In the genomic region with DNA sequence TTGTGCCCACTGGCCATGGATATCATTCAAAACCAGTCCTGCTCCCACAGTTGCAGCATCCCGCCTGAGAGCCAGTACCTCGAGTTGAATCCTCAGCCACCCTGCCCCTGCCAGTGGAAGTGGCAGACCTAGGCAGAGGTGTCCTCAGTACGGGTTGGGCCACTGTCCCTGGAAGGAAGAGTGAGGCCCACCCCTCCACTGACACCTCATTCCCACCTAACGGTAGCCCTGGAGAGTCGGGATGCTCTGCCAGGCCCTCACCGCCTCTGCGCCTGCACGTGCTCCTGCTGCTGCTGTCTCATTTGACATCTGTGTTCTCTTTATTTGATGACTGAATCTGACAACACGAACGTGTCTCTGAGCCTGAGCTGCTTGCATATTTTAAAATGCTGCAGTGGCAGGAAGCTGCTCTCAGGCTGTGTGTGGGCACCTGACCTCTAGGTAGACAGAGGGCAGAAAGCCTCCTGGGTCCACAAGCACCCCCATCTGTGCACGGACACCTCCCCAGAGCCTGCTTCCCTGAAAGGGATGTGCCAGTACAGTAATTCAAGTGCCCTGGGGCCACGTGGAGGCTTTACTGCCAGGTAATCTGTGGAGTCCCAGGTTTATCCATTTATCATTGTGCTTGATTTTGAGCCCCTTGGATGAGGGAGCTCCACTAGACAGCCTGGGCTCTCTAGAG, we compare ENCODE assay signal across 31 cellular contexts.
DNase-seq lines count a peak whose midpoint lies in the region; ATAC-seq and TF ChIP-seq lines count a peak whose summit lies in the region.
"Had no signal": no experiment of that assay in that cellular context is flagged by ENCODE, and none has a peak within 500 bp of the region (broad histone marks: within the 10 kb centered on the region; RNA-seq: fewer than 3 reads in every experiment).

No MANE protein-coding gene starts in this region.

- no peaks in the 10 kb centered on the region for H3K9me3 Mint-ChIP-seq in activated B cell treated with CpG ODN at 0.5 μM for 24 hours
- H3K9me3 Mint-ChIP-seq: activated CD4-positive, alpha-beta T cell treated with anti-CD3 and anti-CD28 coated beads, Interleukin-2, amount 10 ng/mL, durations not matched to agents 7 days and 5 days; activated naive CD8-positive, alpha-beta T cell treated with anti-CD3 and anti-CD28 coated beads for 36 hours; activated T-helper 2 cell treated with anti-CD3 and anti-CD28 coated beads, Interferon-gamma antibody, Interleukin-2, Interleukin-4, amounts not matched to agents 10 μg/mL and 5 μg/mL and 100 μg/mL, durations not matched to agents 14 hours and 24 hours and 36 hours; neural crest cell; stimulated activated naive B cell treated with anti-CD40 and anti-IgM and Interleukin-4, amounts not matched to agents 10 μg/mL and 1 μg/mL and 100 μg/mL, for 72 hours had no signal

- H3K27me3 ChIP-seq in right atrium auricular region (no peaks in the 10 kb centered on the region), left ventricle myocardium inferior (ENCODE audit: low read depth) (peaks cover 60% of the 10 kb centered on the region), aorta (ENCODE audit: control insufficient read depth in 1 of 2, insufficient read depth in 2 of 2, low read length in 1 of 2) (no peaks in the 10 kb centered on the region)
- H3K27me3 ChIP-seq: ascending aorta, cardiac muscle cell, right lobe of liver had no signal

- intact Hi-C loops in left ventricle myocardium inferior (cut with micrococcal nuclease) (no loop called here), activated B cell treated with CpG ODN at 0.5 μM for 24 hours (cut with micrococcal nuclease) (no loop called here), aorta (cut with DNase I) (no loop called here)

- H3K4me3 ChIP-seq in right atrium auricular region, result no peak overlapping the region
- no peak overlapping the region for H3K4me3 ChIP-seq in left ventricle myocardium inferior
- H3K4me3 ChIP-seq in aorta (ENCODE audit: low read length in 2 of 2), result no peak overlapping the region
- H3K4me3 ChIP-seq: ascending aorta, cardiac muscle cell, GM12878, lung, mucosa of descending colon, right lobe of liver, suprapubic skin had no signal

- no peaks in the 10 kb centered on the region for H3K36me3 ChIP-seq in right atrium auricular region
- no peaks in the 10 kb centered on the region for H3K36me3 ChIP-seq in left ventricle myocardium inferior
- H3K36me3 ChIP-seq in aorta (ENCODE audit: control insufficient read depth in 1 of 2, insufficient read depth in 2 of 2, low read length in 1 of 2), result no peaks in the 10 kb centered on the region
- H3K36me3 ChIP-seq: ascending aorta, cardiac muscle cell, right lobe of liver, suprapubic skin had no signal

- H3K9me3 ChIP-seq in right atrium auricular region (no peaks in the 10 kb centered on the region), left ventricle myocardium inferior (replicated peaks) (no peaks in the 10 kb centered on the region), aorta (ENCODE audit: control insufficient read depth, low read length) (no peaks in the 10 kb centered on the region)
- H3K9me3 ChIP-seq: ascending aorta, mucosa of descending colon, right lobe of liver, suprapubic skin had no signal

- 68 to 72% methylated on average over 12 of the region's 12 CpGs for WGBS in aorta, 2 donors

- DNase-seq in right atrium auricular region (ENCODE audit: low spot score) (peak; percentile 34), left ventricle myocardium inferior (no peak), activated B cell treated with CpG ODN at 0.5 μM for 24 hours (peak; percentile 6), mesenteric fat pad (ENCODE audit: low spot score) (peak; percentile 73), aorta (peak in 1 of 2 donors; percentile 49), cortex of kidney (lab: John Stamatoyannopoulos, UW) (no peak), NCI-H510A (lab: John Stamatoyannopoulos, UW) (no peak)
- DNase-seq: activated CD4-positive, alpha-beta T cell treated with anti-CD3 and anti-CD28 coated beads, Interleukin-2, amount 10 ng/mL, durations not matched to agents 7 days and 5 days; activated naive CD8-positive, alpha-beta T cell treated with anti-CD3 and anti-CD28 coated beads for 36 hours; Calu3; dermis blood vessel endothelial cell; HFFc6; mucosa of descending colon; NCI-H1417; NCI-H2081; NCI-H446; PC-3; Right ventricle myocardium superior; stimulated activated CD4-positive, alpha-beta T cell treated with anti-CD3 and anti-CD28 coated beads, Interleukin-4, amount 100 ng/mL, for 4 hours; stimulated activated naive B cell treated with anti-CD40 and anti-IgM and Interleukin-4, amounts not matched to agents 10 μg/mL and 1 μg/mL and 100 μg/mL, for 72 hours had no signal

- no peaks in the 10 kb centered on the region for H3K36me3 Mint-ChIP-seq in activated B cell treated with CpG ODN at 0.5 μM for 24 hours (ENCODE audit: low read depth)
- H3K36me3 Mint-ChIP-seq: activated naive CD8-positive, alpha-beta T cell treated with anti-CD3 and anti-CD28 coated beads for 36 hours; stimulated activated naive B cell treated with anti-CD40 and anti-IgM and Interleukin-4, amounts not matched to agents 10 μg/mL and 1 μg/mL and 100 μg/mL, for 72 hours had no signal

- POLR2A ChIA-PET in activated B cell treated with CpG ODN at 0.5 μM for 24 hours (lab: Charles Lee), result no interaction called here

- H3K27me3 Mint-ChIP-seq in activated B cell treated with CpG ODN at 0.5 μM for 24 hours, result peaks cover 15% of the 10 kb centered on the region
- H3K27me3 Mint-ChIP-seq: activated CD4-positive, alpha-beta T cell treated with anti-CD3 and anti-CD28 coated beads, Interleukin-2, amount 10 ng/mL, durations not matched to agents 7 days and 5 days had no signal

- CTCF ChIA-PET in activated B cell treated with CpG ODN at 0.5 μM for 24 hours (lab: Charles Lee), result no interaction called here

- H3K27ac ChIP-seq in right atrium auricular region (no peak overlapping the region), left ventricle myocardium inferior (replicated peaks) (no peak overlapping the region), aorta (ENCODE audit: low read depth in 1 of 2, low read length in 2 of 2) (no peak overlapping the region)
- H3K27ac ChIP-seq: ascending aorta, C4-2B, cardiac muscle cell, KMS-11, right lobe of liver, suprapubic skin, VCaP had no signal

- no peak overlapping the region for H3K27ac Mint-ChIP-seq in activated B cell treated with CpG ODN at 0.5 μM for 24 hours
- H3K27ac Mint-ChIP-seq: activated CD4-positive, alpha-beta T cell treated with anti-CD3 and anti-CD28 coated beads, Interleukin-2, amount 10 ng/mL, durations not matched to agents 7 days and 5 days; activated naive CD8-positive, alpha-beta T cell treated with anti-CD3 and anti-CD28 coated beads for 36 hours; activated T-helper 2 cell treated with anti-CD3 and anti-CD28 coated beads, Interferon-gamma antibody, Interleukin-2, Interleukin-4, amounts not matched to agents 10 μg/mL and 5 μg/mL and 100 μg/mL, durations not matched to agents 14 hours and 24 hours and 36 hours; HFFc6; stimulated activated naive B cell treated with anti-CD40 and anti-IgM and Interleukin-4, amounts not matched to agents 10 μg/mL and 1 μg/mL and 100 μg/mL, for 72 hours had no signal

- TF ChIP-seq CTCF in right atrium auricular region (IDR thresholded peaks at IDR 0.05) (no peak), left ventricle myocardium inferior (IDR thresholded peaks at IDR 0.05; ENCODE audit: borderline replicate concordance) (no peak), activated B cell treated with CpG ODN at 0.5 μM for 24 hours (IDR thresholded peaks at IDR 0.05) (no peak)

- H3K4me1 Mint-ChIP-seq in activated B cell treated with CpG ODN at 0.5 μM for 24 hours, result no peaks in the 10 kb centered on the region
- H3K4me1 Mint-ChIP-seq: activated CD4-positive, alpha-beta T cell treated with anti-CD3 and anti-CD28 coated beads, Interleukin-2, amount 10 ng/mL, durations not matched to agents 7 days and 5 days; activated naive CD8-positive, alpha-beta T cell treated with anti-CD3 and anti-CD28 coated beads for 36 hours; neural crest cell had no signal

- H3K4me3 Mint-ChIP-seq in activated B cell treated with CpG ODN at 0.5 μM for 24 hours, result no peak overlapping the region
- H3K4me3 Mint-ChIP-seq: activated CD4-positive, alpha-beta T cell treated with anti-CD3 and anti-CD28 coated beads, Interleukin-2, amount 10 ng/mL, durations not matched to agents 7 days and 5 days; activated naive CD8-positive, alpha-beta T cell treated with anti-CD3 and anti-CD28 coated beads for 36 hours; HFFc6; neural crest cell; stimulated activated naive B cell treated with anti-CD40 and anti-IgM and Interleukin-4, amounts not matched to agents 10 μg/mL and 1 μg/mL and 100 μg/mL, for 72 hours had no signal

- H3K4me1 ChIP-seq in right atrium auricular region (no peaks in the 10 kb centered on the region), left ventricle myocardium inferior (no peaks in the 10 kb centered on the region), aorta (ENCODE audit: control insufficient read depth in 1 of 2, insufficient read depth in 2 of 2, low read length in 2 of 2) (no peaks in the 10 kb centered on the region)
- H3K4me1 ChIP-seq: ascending aorta, right lobe of liver, suprapubic skin had no signal

- no peak for ATAC-seq in activated B cell treated with CpG ODN at 0.5 μM for 24 hours (ENCODE audit: low read depth)
- peak; percentile 15 for ATAC-seq in aorta (ENCODE audit: low FRiP score)
- ATAC-seq: GM12878; mucosa of descending colon; PC-3; right lobe of liver; stimulated activated naive B cell treated with anti-CD40 and anti-IgM and Interleukin-4, amounts not matched to agents 10 μg/mL and 1 μg/mL and 100 μg/mL, for 72 hours had no signal

Comparison
In these comparisons a context has a peak if more than half of its experiments do, and no peak if none do; other contexts are left out.
1. DNase-seq: peak in right atrium auricular region (single experiment), activated B cell treated with CpG ODN at 0.5 μM for 24 hours (single experiment) and mesenteric fat pad (single experiment); none in left ventricle myocardium inferior (single experiment), cortex of kidney (single experiment) and NCI-H510A (single experiment).